ENCODE assay signal across 15 cellular contexts in genomic region chr3:105781871-105782270, GRCh38.
DNase-seq lines count a peak whose midpoint lies in the region; ATAC-seq, FAIRE-seq and TF ChIP-seq lines count a peak whose summit lies in the region.
"Had no signal": no experiment of that assay in that cellular context is flagged by ENCODE, and none has a peak within 500 bp of the region (broad histone marks: within the 10 kb centered on the region; RNA-seq: fewer than 3 reads in every experiment).

No MANE protein-coding gene starts in this region.

- no peaks in the 10 kb centered on the region for H3K9me3 Mint-ChIP-seq in CD4-positive, alpha-beta memory T cell
- H3K9me3 Mint-ChIP-seq in GM23338 (no peaks in the 10 kb centered on the region), natural killer cell (no peaks in the 10 kb centered on the region)

- no peaks in the 10 kb centered on the region for H3K9me3 ChIP-seq in CD4-positive, alpha-beta memory T cell (ENCODE audit: control insufficient read depth in 1 of 2, low read length in 2 of 2)
- H3K9me3 ChIP-seq in GM12878 (replicated peaks; ENCODE audit: control insufficient read depth, insufficient read depth, low read length) (no peaks in the 10 kb centered on the region), HepG2 (ENCODE audit: low read length) (no peaks in the 10 kb centered on the region)
- H3K9me3 ChIP-seq: tibial nerve had no signal

- intact Hi-C loops in CD4-positive, alpha-beta memory T cell (cut with micrococcal nuclease) = no loop called here
- intact Hi-C loops in GM12878 (cut with micrococcal nuclease; ENCODE audit: unreplicated experiment) (no loop called here), natural killer cell (cut with micrococcal nuclease) (no loop called here), HepG2 (cut with micrococcal nuclease; ENCODE audit: unreplicated experiment) (no loop called here)

- ATAC-seq in GM23338 (no peak), GM12878 (no peak), natural killer cell (no peak), GM18505 (IDR thresholded peaks at IDR 0.05; ENCODE audit: unreplicated experiment) (no peak), HepG2 (no peak)

- RAD21 ChIA-PET in GM12878 (lab: Charles Lee; ENCODE audit: unreplicated experiment) = interaction anchor here (1.2 kb wide), 1 partner anchor 51 kb away, joined by 3 read pairs; no protein-coding TSS in a partner anchor

- no peak overlapping the region for H3K27ac ChIP-seq in CD4-positive, alpha-beta memory T cell (ENCODE audit: low read depth, low read length)
- H3K27ac ChIP-seq in GM23338 (ENCODE audit: low read depth) (no peak overlapping the region; the same call in 1 of the 2 replicates), GM12878 (ENCODE audit: control insufficient read depth, insufficient read depth) (no peak overlapping the region), HepG2 (ENCODE audit: extremely low read length, insufficient read depth, low read length) (no peak overlapping the region)
- H3K27ac ChIP-seq: KMS-11, WERI-Rb-1 had no signal

- H3K36me3 ChIP-seq in CD4-positive, alpha-beta memory T cell (ENCODE audit: insufficient read depth, low read length) = no peaks in the 10 kb centered on the region
- H3K36me3 ChIP-seq in GM23338 (ENCODE audit: insufficient read depth) (no peaks in the 10 kb centered on the region), GM12878 (ENCODE audit: control insufficient read depth in 2 of 2, insufficient read depth in 2 of 2, low read length in 1 of 2) (peaks cover 0 to 4% of the 10 kb centered on the region in 2 experiments; a peak in 2 of 4 replicates), HepG2 (replicated peaks in 1 of 2; ENCODE audit: control insufficient read depth in 1 of 2, insufficient read depth in 2 of 2, low read length in 2 of 2) (no peaks in the 10 kb centered on the region; a peak in 2 of 5 replicates)
- H3K36me3 ChIP-seq: tibial nerve, WERI-Rb-1 had no signal

- TF ChIP-seq CTCF in GM23338 (conservative IDR thresholded peaks at IDR 0.05; ENCODE audit: low read depth in 2 of 2) (no peak), GM12878 (IDR thresholded peaks at IDR 0.05 in 2 of 3, conservative IDR thresholded peaks at IDR 0.05 in 1 of 3; ENCODE audit: control insufficient read depth in 2 of 3, extremely low read depth in 1 of 3, insufficient read depth in 1 of 3, low read depth in 3 of 3, low read length in 3 of 3) (no peak), natural killer cell (IDR thresholded peaks at IDR 0.05) (no peak), HepG2 (CRISPR knock-in tag; IDR thresholded peaks at IDR 0.05) (no peak)

- H3K79me2 ChIP-seq in GM23338 (replicated peaks; ENCODE audit: insufficient read depth) (peaks cover 6% of the 10 kb centered on the region; the same call in 1 of the 2 replicates), GM12878 (ENCODE audit: control insufficient read depth, insufficient read depth, low read length) (peaks cover 2% of the 10 kb centered on the region), HepG2 (ENCODE audit: insufficient read depth, low read length) (no peaks in the 10 kb centered on the region)

- H3F3A ChIP-seq in GM23338 (replicated peaks; ENCODE audit: low read depth) = no peaks in the 10 kb centered on the region

- TF ChIP-seq POLR2A in GM12878 (IDR thresholded peaks at IDR 0.05; ENCODE audit: low read depth, low read length) (no peak), GM18505 (IDR thresholded peaks at IDR 0.05; ENCODE audit: borderline replicate concordance, extremely low read depth, insufficient read depth, insufficient read length) (no peak), HepG2 (IDR thresholded peaks at IDR 0.05; ENCODE audit: insufficient read depth in 1 of 2, low read depth in 2 of 2, low read length in 2 of 2) (no peak)

- no peak for DNase-seq in CD4-positive, alpha-beta memory T cell
- DNase-seq in GM23338 (ENCODE audit: low spot score) = no peak
- no peak for DNase-seq in GM12878 (ENCODE audit: low read depth, low spot score)
- no peak for DNase-seq in natural killer cell
- DNase-seq in NCI-H1417 treated with DMSO at 0.1 percent for 48 hours (lab: John Stamatoyannopoulos, UW) = no peak
- DNase-seq in HepG2 (ENCODE audit: low spot score) = no peak
- DNase-seq: GOT3, NCI-H1436 treated with DMSO at 0.1 percent for 48 hours, NCI-H226, posterior cingulate gyrus, WERI-Rb-1 had no signal

- H3K27ac Mint-ChIP-seq in CD4-positive, alpha-beta memory T cell = peak overlapping the region in 5 of 7 donors; percentile 8 to 83 (median 52)
- H3K27ac Mint-ChIP-seq in GM23338 (peak overlapping the region; percentile 92), natural killer cell (peak overlapping the region; percentile 64 to 87)

- H3K27me3 Mint-ChIP-seq in CD4-positive, alpha-beta memory T cell = no peaks in the 10 kb centered on the region
- H3K27me3 Mint-ChIP-seq in GM23338 (ENCODE audit: insufficient read depth, low read depth, poor library complexity) (peaks cover 3% of the 10 kb centered on the region), natural killer cell (ENCODE audit: low read depth in 2 of 2) (no peaks in the 10 kb centered on the region)

- H3K4me2 ChIP-seq in GM23338 (no peak overlapping the region), GM12878 (ENCODE audit: control insufficient read depth, insufficient read depth) (no peak overlapping the region), HepG2 (ENCODE audit: low read depth, low read length) (no peak overlapping the region)
- H3K4me2 ChIP-seq: KMS-11, smooth muscle cell had no signal

- no peaks in the 10 kb centered on the region for H3K9me2 ChIP-seq in GM23338 (ENCODE audit: insufficient read depth)

- in situ Hi-C loops in GM12878 (cut with MboI) (no loop called here), HepG2 (cut with HindIII; ENCODE audit: extremely low pct_ligation_motif_present, low pct_unique_long_range_greater_than_20kb) (no loop called here)

- H3K4me3 Mint-ChIP-seq in CD4-positive, alpha-beta memory T cell = peak overlapping the region in 5 of 8 donors; percentile 4 to 51 (median 9)
- H3K4me3 Mint-ChIP-seq in GM23338 (no peak overlapping the region), natural killer cell (no peak overlapping the region)

- TF ChIP-seq EP300 in GM12878 (IDR thresholded peaks at IDR 0.05; ENCODE audit: borderline replicate concordance in 1 of 2, control insufficient read depth in 1 of 2, low read depth in 2 of 2, low read length in 2 of 2) (no peak), HepG2 (IDR thresholded peaks at IDR 0.05; ENCODE audit: low read depth in 2 of 2, low read length in 2 of 2) (no peak), HepG2 (CRISPR knock-in tag; IDR thresholded peaks at IDR 0.05; ENCODE audit: borderline replicate concordance) (no peak)

- TF ChIP-seq RAD21 in GM12878 (IDR thresholded peaks at IDR 0.05; ENCODE audit: insufficient read depth, low read depth, low read length) (no peak), HepG2 (CRISPR knock-in tag; IDR thresholded peaks at IDR 0.05) (no peak)

- H3K36me3 Mint-ChIP-seq in CD4-positive, alpha-beta memory T cell = peaks cover 12 to 13% of the 10 kb centered on the region in 2 donors
- no peaks in the 10 kb centered on the region for H3K36me3 Mint-ChIP-seq in GM23338 (ENCODE audit: low read depth)
- no peaks in the 10 kb centered on the region for H3K36me3 Mint-ChIP-seq in natural killer cell

- CTCF ChIA-PET in CD4-positive, alpha-beta memory T cell (lab: Charles Lee; ENCODE audit: partially characterized antibody) = no interaction called here
- CTCF ChIA-PET in GM12878 (lab: Yijun Ruan, JAX) = no interaction called here
- CTCF ChIA-PET in HepG2 (lab: Yijun Ruan, JAX; ENCODE audit: low intra/inter-chr PET ratio, low total read pairs) = no interaction called here

- H3K4me1 ChIP-seq in CD4-positive, alpha-beta memory T cell (ENCODE audit: insufficient read depth, low read length) = peaks cover 62% of the 10 kb centered on the region
- H3K4me1 ChIP-seq in GM23338 (ENCODE audit: insufficient read depth) = no peaks in the 10 kb centered on the region
- no peaks in the 10 kb centered on the region for H3K4me1 ChIP-seq in GM12878 (ENCODE audit: control insufficient read depth, insufficient read depth, low read length)
- H3K4me1 ChIP-seq in HepG2 (ENCODE audit: insufficient read depth, low read length) = no peaks in the 10 kb centered on the region

- H4K20me1 ChIP-seq in GM23338 (replicated peaks; ENCODE audit: insufficient read depth) (no peaks in the 10 kb centered on the region), GM12878 (ENCODE audit: control insufficient read depth, insufficient read depth) (no peaks in the 10 kb centered on the region; the same call in 1 of the 2 replicates), HepG2 (ENCODE audit: insufficient read depth, low read length) (peaks cover 12% of the 10 kb centered on the region; the same call in 1 of the 2 replicates)

- SMC1A ChIA-PET in GM12878 (lab: Charles Lee; ENCODE audit: uncharacterized antibody, unreplicated experiment) = interaction anchor here (2.1 kb wide), 1 partner anchor 16 kb away, joined by 9 read pairs; no protein-coding TSS in a partner anchor

- no peaks in the 10 kb centered on the region for H3K27me3 ChIP-seq in CD4-positive, alpha-beta memory T cell (ENCODE audit: insufficient read depth, low read length)
- H3K27me3 ChIP-seq in GM23338 (ENCODE audit: insufficient read depth) = no peaks in the 10 kb centered on the region
- no peaks in the 10 kb centered on the region for H3K27me3 ChIP-seq in GM12878 (replicated peaks in 1 of 2; ENCODE audit: control insufficient read depth in 2 of 2, insufficient read depth in 2 of 2, low read length in 1 of 2)
- no peaks in the 10 kb centered on the region; a peak in 1 of 5 replicates for H3K27me3 ChIP-seq in HepG2 (ENCODE audit: control insufficient read depth in 1 of 2, insufficient read depth in 2 of 2, low read length in 2 of 2)
- H3K27me3 ChIP-seq: tibial nerve had no signal

- H3K9ac ChIP-seq in GM12878 (ENCODE audit: control insufficient read depth, insufficient read depth, low read length) = no peak overlapping the region
- no peak overlapping the region for H3K9ac ChIP-seq in HepG2 (ENCODE audit: insufficient read depth, low read depth, low read length)
- H3K9ac ChIP-seq: KMS-11 had no signal

- no peak overlapping the region for H2AFZ ChIP-seq in GM23338
- no peak overlapping the region for H2AFZ ChIP-seq in GM12878 (ENCODE audit: control insufficient read depth, low read depth, low read length)
- no peak overlapping the region for H2AFZ ChIP-seq in HepG2 (ENCODE audit: low read length)

- H3K4me1 Mint-ChIP-seq in CD4-positive, alpha-beta memory T cell = peaks cover 40 to 62% (median 56%) of the 10 kb centered on the region in 4 donors
- H3K4me1 Mint-ChIP-seq in GM23338 (peaks cover 18% of the 10 kb centered on the region), natural killer cell (peaks cover 56 to 61% of the 10 kb centered on the region in 2 donors)

- no peak overlapping the region for H3K4me3 ChIP-seq in CD4-positive, alpha-beta memory T cell (ENCODE audit: low read length in 2 of 2)
- H3K4me3 ChIP-seq in GM23338 (no peak overlapping the region), GM12878 (no peak overlapping the region), HepG2 (replicated peaks in 1 of 3; ENCODE audit: insufficient read depth in 1 of 3, low read depth in 2 of 3, low read length in 3 of 3) (no peak overlapping the region)
- H3K4me3 ChIP-seq: smooth muscle cell, tibial nerve had no signal

- POLR2A ChIA-PET in CD4-positive, alpha-beta memory T cell (lab: Charles Lee; ENCODE audit: partially characterized antibody) = interaction anchor here (1.1 to 1.3 kb wide), 2 partner anchors 11 to 16 kb away, joined by 3 read pairs; no protein-coding TSS in a partner anchor
- POLR2A ChIA-PET in GM12878 (lab: Charles Lee) = no interaction called here
- POLR2A ChIA-PET in HepG2 (lab: Yijun Ruan, JAX) = no interaction called here

- no TSS peak for BruUV-seq in GM12878 (replicated peaks; lab: Mats Ljungman, UMichigan)
- no TSS peak for BruUV-seq in HepG2 (replicated peaks; lab: Mats Ljungman, UMichigan)

- FAIRE-seq in GM12878 (lab: Jason Lieb, UNC) (peak; percentile 27), HepG2 (lab: Jason Lieb, UNC) (no peak)

Comparison
In these comparisons a context has a peak if more than half of its experiments do, and no peak if none do; other contexts are left out.
1. H3K4me3 Mint-ChIP-seq: peak in CD4-positive, alpha-beta memory T cell (5 of 8); none in GM23338 (single experiment) and natural killer cell (single experiment).
2. Peak in every context shown above with its lines, with median percentiles within 50 percentile points of each other: H3K27ac Mint-ChIP-seq.